10 cellular contexts compared by ENCODE assay signal in the genomic region with DNA sequence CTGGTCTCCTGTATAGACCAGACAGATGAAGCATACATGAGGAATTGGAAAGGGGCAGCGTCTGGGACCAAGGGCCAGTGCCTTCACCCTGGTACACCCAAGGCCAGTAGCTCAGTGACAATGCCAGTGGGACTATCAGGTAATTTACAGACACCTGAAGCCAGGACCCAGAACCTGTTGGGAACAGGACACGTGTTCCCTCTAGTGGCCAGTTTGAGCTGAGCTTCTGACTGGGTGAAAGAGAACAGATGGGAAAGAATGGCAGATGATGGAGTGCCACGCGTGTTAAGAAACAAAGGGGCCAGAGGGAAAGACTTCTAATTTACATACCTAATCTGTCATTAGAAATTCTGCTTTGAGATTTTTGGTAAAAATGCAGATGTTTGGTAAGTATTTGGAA. TPM values are rescaled to one million over a fixed set of nuclear protein-coding genes. Genes with fewer than 3 reads are reported as not detected.
DNase-seq lines count a peak whose midpoint lies in the region; ATAC-seq and TF ChIP-seq lines count a peak whose summit lies in the region.
"Had no signal": no experiment of that assay in that cellular context is flagged by ENCODE, and none has a peak within 500 bp of the region (broad histone marks: within the 10 kb centered on the region; RNA-seq: fewer than 3 reads in every experiment).

No MANE protein-coding gene starts in this region.

- H3K27me3 Mint-ChIP-seq in activated naive CD8-positive, alpha-beta T cell treated with anti-CD3 and anti-CD28 coated beads, Interleukin-2, amount 50 U/mL, for 24 hours = no peaks in the 10 kb centered on the region

- H3K4me3 ChIP-seq in HAP-1 (no peak overlapping the region), OCI-LY3 (ENCODE audit: low read length) (no peak overlapping the region), kidney epithelial cell (ENCODE audit: low read depth, low read length) (no peak overlapping the region)
- H3K4me3 ChIP-seq: SJSA1 had no signal

- H3K27me3 ChIP-seq in HAP-1 (ENCODE audit: low read depth) (no peaks in the 10 kb centered on the region), OCI-LY3 (ENCODE audit: low read depth, low read length) (peaks cover 2% of the 10 kb centered on the region; the same call in 1 of the 2 replicates), kidney epithelial cell (ENCODE audit: control insufficient read depth, insufficient read depth, low read length) (no peaks in the 10 kb centered on the region)
- H3K27me3 ChIP-seq: SJSA1 had no signal

- TF ChIP-seq CTCF in OCI-LY3 (IDR thresholded peaks at IDR 0.05; ENCODE audit: low read depth, low read length) (peak; percentile 96), kidney epithelial cell (IDR thresholded peaks at IDR 0.05; ENCODE audit: insufficient read depth, low read length, poor library complexity, severe bottlenecking) (peak; percentile 76)

- no peak overlapping the region for H3K27ac ChIP-seq in OCI-LY3 (ENCODE audit: low read length)
- H3K27ac ChIP-seq: SJSA1 had no signal

- in situ Hi-C loops in HAP-1 (cut with MboI; ENCODE audit: low sequenced_read_pairs) = no loop called here

- H3K4me1 ChIP-seq in HAP-1 = peaks cover 8% of the 10 kb centered on the region
- peaks cover 16% of the 10 kb centered on the region for H3K4me1 ChIP-seq in OCI-LY3 (ENCODE audit: low read length)
- H3K4me1 ChIP-seq: SJSA1 had no signal

- no peaks in the 10 kb centered on the region for H3K36me3 Mint-ChIP-seq in activated naive CD8-positive, alpha-beta T cell treated with anti-CD3 and anti-CD28 coated beads, Interleukin-2, amount 50 U/mL, for 24 hours (ENCODE audit: low read depth)

- H2AFZ ChIP-seq in OCI-LY3 (ENCODE audit: low read depth, low read length) = no peak overlapping the region

- H3K4me1 Mint-ChIP-seq in activated naive CD8-positive, alpha-beta T cell treated with anti-CD3 and anti-CD28 coated beads, Interleukin-2, amount 50 U/mL, for 24 hours = peaks cover 12% of the 10 kb centered on the region

- H3K79me2 ChIP-seq in OCI-LY3 (ENCODE audit: low read length) = no peaks in the 10 kb centered on the region

- DNase-seq in Daoy (ENCODE audit: low read depth) = peak; percentile 13
- DNase-seq in HAP-1 (ENCODE audit: low spot score in 2 of 2) = peak; percentile 54 to 71
- peak; percentile 41 for DNase-seq in activated naive CD8-positive, alpha-beta T cell treated with anti-CD3 and anti-CD28 coated beads, Interleukin-2, amount 50 U/mL, for 24 hours
- no peak for DNase-seq in kidney epithelial cell (ENCODE audit: low read depth)
- peak; percentile 9 for DNase-seq in stimulated activated CD8-positive, alpha-beta memory T cell treated with anti-CD3 and anti-CD28 coated beads, Interleukin-7, amount 100 ng/mL, for 24 hours (ENCODE audit: low read depth)
- no peak for DNase-seq in NCI-H1092 (lab: John Stamatoyannopoulos, UW)
- no peak for DNase-seq in NCI-H82 (lab: John Stamatoyannopoulos, UW)

- H3K27ac Mint-ChIP-seq in activated naive CD8-positive, alpha-beta T cell treated with anti-CD3 and anti-CD28 coated beads, Interleukin-2, amount 50 U/mL, for 24 hours = peak overlapping the region; percentile 26

- no peaks in the 10 kb centered on the region for H3K36me3 ChIP-seq in HAP-1 (replicated peaks)
- H3K36me3 ChIP-seq in OCI-LY3 (replicated peaks; ENCODE audit: low read depth, low read length) = no peaks in the 10 kb centered on the region
- H3K36me3 ChIP-seq in kidney epithelial cell (ENCODE audit: control insufficient read depth, insufficient read depth, low read length) = no peaks in the 10 kb centered on the region
- H3K36me3 ChIP-seq: SJSA1 had no signal

- H3K9me3 ChIP-seq in HAP-1 = no peaks in the 10 kb centered on the region
- no peaks in the 10 kb centered on the region for H3K9me3 ChIP-seq in OCI-LY3 (ENCODE audit: insufficient read depth, low read length)
- H3K9me3 ChIP-seq: SJSA1 had no signal

- no peaks in the 10 kb centered on the region for H4K20me1 ChIP-seq in OCI-LY3 (ENCODE audit: insufficient read depth, low read length)

- no peak overlapping the region for H3K4me3 Mint-ChIP-seq in activated naive CD8-positive, alpha-beta T cell treated with anti-CD3 and anti-CD28 coated beads, Interleukin-2, amount 50 U/mL, for 24 hours

- no peak overlapping the region for H3K9ac ChIP-seq in OCI-LY3 (ENCODE audit: low read length)

- H3K9me3 Mint-ChIP-seq in activated naive CD8-positive, alpha-beta T cell treated with anti-CD3 and anti-CD28 coated beads, Interleukin-2, amount 50 U/mL, for 24 hours = no peaks in the 10 kb centered on the region

- ATAC-seq in activated naive CD8-positive, alpha-beta T cell treated with anti-CD3 and anti-CD28 coated beads, Interleukin-2, amount 50 U/mL, for 24 hours = peak; percentile 76

- H3K4me2 ChIP-seq in OCI-LY3 (ENCODE audit: low read length) = peak overlapping the region; percentile 25; the same call in 1 of the 2 replicates

RNA-seq across cellular contexts. Expression of gene SLC25A38, which starts 5.1 kb away (rescaled TPM):
- 20.1 and 28.3 TPM in 2 replicates for total RNA-seq in Daoy (2014; rRNA removed; shearing (Covaris generic))
- 30.8 and 50.2 TPM in 2 replicates for total RNA-seq in kidney epithelial cell

RNA-seq across cellular contexts. Expression of gene RPSA, which starts 28.4 kb away (rescaled TPM):
- 1,348 and 1,404 TPM in 2 replicates for total RNA-seq in Daoy (2014; rRNA removed; shearing (Covaris generic))
- total RNA-seq in kidney epithelial cell = 2,479 and 2,486 TPM in 2 replicates

RNA-seq across cellular contexts. Expression of gene CCR8, which starts 48.6 kb away (rescaled TPM):
- total RNA-seq in Daoy (2014; rRNA removed; shearing (Covaris generic)) = not detected in 2 replicates
- not detected in 2 replicates for total RNA-seq in kidney epithelial cell
- total RNA-seq: SJSA1, urinary bladder had no signal

Comparison
In these comparisons a context has a peak if more than half of its experiments do, and no peak if none do; other contexts are left out.
1. DNase-seq: peak in Daoy (single experiment), HAP-1 (2 of 2), activated naive CD8-positive, alpha-beta T cell treated with anti-CD3 and anti-CD28 coated beads, Interleukin-2, amount 50 U/mL, for 24 hours (single experiment) and stimulated activated CD8-positive, alpha-beta memory T cell treated with anti-CD3 and anti-CD28 coated beads, Interleukin-7, amount 100 ng/mL, for 24 hours (single experiment); none in kidney epithelial cell (single experiment), NCI-H1092 (single experiment) and NCI-H82 (single experiment).